26 cellular contexts compared by ENCODE assay signal in genomic region chr5:179378116-179378440, GRCh38. TPM values are rescaled to one million over a fixed set of nuclear protein-coding genes. Genes with fewer than 3 reads are reported as not detected.
DNase-seq lines count a peak whose midpoint lies in the region; ATAC-seq and TF ChIP-seq lines count a peak whose summit lies in the region.
"Had no signal": no experiment of that assay in that cellular context is flagged by ENCODE, and none has a peak within 500 bp of the region (broad histone marks: within the 10 kb centered on the region; RNA-seq: fewer than 3 reads in every experiment).

No MANE protein-coding gene starts in this region.

- H3K36me3 ChIP-seq in Peyer's patch (no peaks in the 10 kb centered on the region), endodermal cell (ENCODE audit: control insufficient read depth, insufficient read depth, low read length) (no peaks in the 10 kb centered on the region), suprapubic skin (no peaks in the 10 kb centered on the region)
- H3K36me3 ChIP-seq: gastrocnemius medialis, thoracic aorta had no signal

- DNase-seq in Peyer's patch: peak in 1 of 3 donors; percentile 26
- peak; percentile 23 for DNase-seq in endodermal cell
- no peak for DNase-seq in suprapubic skin (ENCODE audit: low spot score in 2 of 2)
- no peak for DNase-seq in glutamatergic neuron
- DNase-seq: activated naive CD4-positive, alpha-beta T cell treated with anti-CD3 and anti-CD28 coated beads, Interleukin-2, amount 10 ng/mL, durations not matched to agents 7 days and 5 days; activated T-cell treated with anti-CD3 and anti-CD28 coated beads, Interleukin-2, amount 50 U/mL, for 24 hours; anterior cingulate cortex; caudate nucleus; DND-41; gastrocnemius medialis; NCI-H2081 treated with DMSO at 0.1 percent for 48 hours; NCI-H446; OCI-M1; stimulated activated CD4-positive, alpha-beta T cell treated with anti-CD3 and anti-CD28 coated beads, Interleukin-2, amount 100 ng/mL, for 24 hours; SW 1271 had no signal

- H3K9ac ChIP-seq in endodermal cell (ENCODE audit: extremely low read depth, low read length, poor library complexity, severe bottlenecking): no peak overlapping the region

- H3K9me3 ChIP-seq in Peyer's patch: no peaks in the 10 kb centered on the region
- H3K9me3 ChIP-seq in endodermal cell (ENCODE audit: control insufficient read depth, low read length): no peaks in the 10 kb centered on the region
- no peaks in the 10 kb centered on the region for H3K9me3 ChIP-seq in suprapubic skin
- H3K9me3 ChIP-seq: gastrocnemius medialis, thoracic aorta had no signal

- peaks cover 5% of the 10 kb centered on the region for H3K9me3 Mint-ChIP-seq in endodermal cell
- H3K9me3 Mint-ChIP-seq in nephron: no peaks in the 10 kb centered on the region
- H3K9me3 Mint-ChIP-seq in glutamatergic neuron (ENCODE audit: unreplicated experiment): peaks cover 2% of the 10 kb centered on the region
- H3K9me3 Mint-ChIP-seq: activated naive CD4-positive, alpha-beta T cell treated with anti-CD3 and anti-CD28 coated beads, Interleukin-2, amount 10 ng/mL, durations not matched to agents 7 days and 5 days; activated T-cell treated with anti-CD3 and anti-CD28 coated beads, Interleukin-2, amount 50 U/mL, for 24 hours; naive thymus-derived CD8-positive, alpha-beta T cell had no signal

- H3K4me1 Mint-ChIP-seq in endodermal cell (no peaks in the 10 kb centered on the region), nephron (peaks cover 15% of the 10 kb centered on the region), glutamatergic neuron (ENCODE audit: low read depth, unreplicated experiment) (peaks cover 2% of the 10 kb centered on the region)
- H3K4me1 Mint-ChIP-seq: activated naive CD4-positive, alpha-beta T cell treated with anti-CD3 and anti-CD28 coated beads, Interleukin-2, amount 10 ng/mL, durations not matched to agents 7 days and 5 days; stimulated activated memory B cell treated with anti-CD40 and anti-IgM and Interleukin-4, amounts not matched to agents 10 μg/mL and 1 μg/mL and 100 μg/mL, for 72 hours had no signal

- no peak for TF ChIP-seq POLR2A in Peyer's patch (IDR thresholded peaks at IDR 0.05)
- no peak for TF ChIP-seq POLR2A in suprapubic skin (IDR thresholded peaks at IDR 0.05)

- ATAC-seq in GM21576 (IDR thresholded peaks at IDR 0.05; ENCODE audit: unreplicated experiment) (no peak), HG03196 (IDR thresholded peaks at IDR 0.05; ENCODE audit: unreplicated experiment) (no peak)
- ATAC-seq: gastrocnemius medialis; GM12878; naive thymus-derived CD8-positive, alpha-beta T cell; Right ventricle myocardium inferior; stimulated activated memory B cell treated with anti-CD40 and anti-IgM and Interleukin-4, amounts not matched to agents 10 μg/mL and 1 μg/mL and 100 μg/mL, for 72 hours had no signal

- H3K27ac Mint-ChIP-seq in endodermal cell: no peak overlapping the region
- peak overlapping the region in 2 of 3 experiments; percentile 38 to 41 for H3K27ac Mint-ChIP-seq in nephron
- no peak overlapping the region for H3K27ac Mint-ChIP-seq in glutamatergic neuron (ENCODE audit: unreplicated experiment)
- H3K27ac Mint-ChIP-seq: activated naive CD4-positive, alpha-beta T cell treated with anti-CD3 and anti-CD28 coated beads, Interleukin-2, amount 10 ng/mL, durations not matched to agents 7 days and 5 days; activated T-cell treated with anti-CD3 and anti-CD28 coated beads, Interleukin-2, amount 50 U/mL, for 24 hours; memory B cell; naive thymus-derived CD8-positive, alpha-beta T cell; stimulated activated memory B cell treated with anti-CD40 and anti-IgM and Interleukin-4, amounts not matched to agents 10 μg/mL and 1 μg/mL and 100 μg/mL, for 72 hours had no signal

- TF ChIP-seq CTCF in Peyer's patch (IDR thresholded peaks at IDR 0.05): no peak
- TF ChIP-seq CTCF in endodermal cell (conservative IDR thresholded peaks at IDR 0.05): no peak
- TF ChIP-seq CTCF in nephron (IDR thresholded peaks at IDR 0.05; ENCODE audit: unreplicated experiment in 3 of 3): no peak
- TF ChIP-seq CTCF in suprapubic skin (IDR thresholded peaks at IDR 0.05): no peak
- TF ChIP-seq CTCF in glutamatergic neuron (IDR thresholded peaks at IDR 0.05; ENCODE audit: partially characterized antibody, unreplicated experiment): no peak

- H3K4me3 ChIP-seq in Peyer's patch: no peak overlapping the region
- no peak overlapping the region for H3K4me3 ChIP-seq in endodermal cell (ENCODE audit: low read length)
- H3K4me3 ChIP-seq in suprapubic skin: no peak overlapping the region
- H3K4me3 ChIP-seq: dorsolateral prefrontal cortex, gastrocnemius medialis, GM12878, thoracic aorta had no signal

- no peaks in the 10 kb centered on the region for H3K36me3 Mint-ChIP-seq in endodermal cell (ENCODE audit: low read depth)
- H3K36me3 Mint-ChIP-seq in nephron (ENCODE audit: low read depth): no peaks in the 10 kb centered on the region
- H3K36me3 Mint-ChIP-seq in glutamatergic neuron (ENCODE audit: unreplicated experiment): no peaks in the 10 kb centered on the region
- H3K36me3 Mint-ChIP-seq: activated naive CD4-positive, alpha-beta T cell treated with anti-CD3 and anti-CD28 coated beads, Interleukin-2, amount 10 ng/mL, durations not matched to agents 7 days and 5 days; memory B cell; naive thymus-derived CD8-positive, alpha-beta T cell; stimulated activated memory B cell treated with anti-CD40 and anti-IgM and Interleukin-4, amounts not matched to agents 10 μg/mL and 1 μg/mL and 100 μg/mL, for 72 hours had no signal

- H3K27me3 ChIP-seq in Peyer's patch: no peaks in the 10 kb centered on the region
- no peaks in the 10 kb centered on the region for H3K27me3 ChIP-seq in endodermal cell (ENCODE audit: control insufficient read depth, insufficient read depth, low read length, poor library complexity, severe bottlenecking)
- no peaks in the 10 kb centered on the region for H3K27me3 ChIP-seq in suprapubic skin
- H3K27me3 ChIP-seq: dorsolateral prefrontal cortex, gastrocnemius medialis had no signal

- no peak overlapping the region for H3K4me3 Mint-ChIP-seq in endodermal cell
- no peak overlapping the region for H3K4me3 Mint-ChIP-seq in nephron
- H3K4me3 Mint-ChIP-seq in glutamatergic neuron (ENCODE audit: unreplicated experiment): no peak overlapping the region
- H3K4me3 Mint-ChIP-seq: activated naive CD4-positive, alpha-beta T cell treated with anti-CD3 and anti-CD28 coated beads, Interleukin-2, amount 10 ng/mL, durations not matched to agents 7 days and 5 days; activated T-cell treated with anti-CD3 and anti-CD28 coated beads, Interleukin-2, amount 50 U/mL, for 24 hours; memory B cell; stimulated activated memory B cell treated with anti-CD40 and anti-IgM and Interleukin-4, amounts not matched to agents 10 μg/mL and 1 μg/mL and 100 μg/mL, for 72 hours had no signal

- H3K27ac ChIP-seq in Peyer's patch (peak overlapping the region in 3 of 4 donors; percentile 51 to 71 (median 68)), endodermal cell (ENCODE audit: low read depth, low read length) (no peak overlapping the region), suprapubic skin (peak overlapping the region; percentile 36)
- H3K27ac ChIP-seq: dorsolateral prefrontal cortex, gastrocnemius medialis, HL-60, thoracic aorta had no signal

- no peak for TF ChIP-seq EP300 in suprapubic skin (IDR thresholded peaks at IDR 0.05)

- H3K27me3 Mint-ChIP-seq in endodermal cell (ENCODE audit: insufficient read depth): peaks cover 2% of the 10 kb centered on the region
- H3K27me3 Mint-ChIP-seq in nephron (ENCODE audit: low read depth): peaks cover 27% of the 10 kb centered on the region
- H3K27me3 Mint-ChIP-seq in glutamatergic neuron (ENCODE audit: unreplicated experiment): peaks cover 9% of the 10 kb centered on the region
- H3K27me3 Mint-ChIP-seq: activated naive CD4-positive, alpha-beta T cell treated with anti-CD3 and anti-CD28 coated beads, Interleukin-2, amount 10 ng/mL, durations not matched to agents 7 days and 5 days; activated T-cell treated with anti-CD3 and anti-CD28 coated beads, Interleukin-2, amount 50 U/mL, for 24 hours had no signal

- 86 to 88% methylated on average over 5 of the region's 5 CpGs for WGBS in endodermal cell (ENCODE audit: insufficient coverage in 1 of 2, insufficient read length in 1 of 2), 2 experiments
- 90% methylated on average over 2 of the region's 5 CpGs for WGBS in suprapubic skin

- H3K4me1 ChIP-seq in Peyer's patch (no peaks in the 10 kb centered on the region), endodermal cell (ENCODE audit: control insufficient read depth, insufficient read depth, low read length) (no peaks in the 10 kb centered on the region), suprapubic skin (no peaks in the 10 kb centered on the region)
- H3K4me1 ChIP-seq: gastrocnemius medialis had no signal

RNA-seq across cellular contexts. Expression of gene ADAMTS2, which starts 32.8 kb away (rescaled TPM):
- total RNA-seq in Peyer's patch (10 to 100 TPM in 2 of 4 donors, 1 to 10 TPM in 2; 5.3 to 90.0 (median 9.5) TPM), endodermal cell (1 to 10 TPM; 1.2 to 2.6 TPM), suprapubic skin (1 to 10 TPM; 3.1 to 5.5 (median 4.3) TPM), glutamatergic neuron (ENCODE audit: unreplicated experiment) (23.5 TPM)
- 15.5 TPM for polyA plus RNA-seq in endodermal cell (2013, experiment 1 of 2)
- polyA plus RNA-seq in endodermal cell (2013, experiment 2 of 2): 13.7 TPM
- total RNA-seq: naive thymus-derived CD8-positive, alpha-beta T cell had no signal

Comparison
In these comparisons a context has a peak if more than half of its experiments do, and no peak if none do; other contexts are left out.
1. H3K27ac Mint-ChIP-seq: peak in nephron (2 of 3); none in endodermal cell (single experiment) and glutamatergic neuron (single experiment).